Comparison of ENCODE assay signal across 3 cellular contexts in the genomic region with DNA sequence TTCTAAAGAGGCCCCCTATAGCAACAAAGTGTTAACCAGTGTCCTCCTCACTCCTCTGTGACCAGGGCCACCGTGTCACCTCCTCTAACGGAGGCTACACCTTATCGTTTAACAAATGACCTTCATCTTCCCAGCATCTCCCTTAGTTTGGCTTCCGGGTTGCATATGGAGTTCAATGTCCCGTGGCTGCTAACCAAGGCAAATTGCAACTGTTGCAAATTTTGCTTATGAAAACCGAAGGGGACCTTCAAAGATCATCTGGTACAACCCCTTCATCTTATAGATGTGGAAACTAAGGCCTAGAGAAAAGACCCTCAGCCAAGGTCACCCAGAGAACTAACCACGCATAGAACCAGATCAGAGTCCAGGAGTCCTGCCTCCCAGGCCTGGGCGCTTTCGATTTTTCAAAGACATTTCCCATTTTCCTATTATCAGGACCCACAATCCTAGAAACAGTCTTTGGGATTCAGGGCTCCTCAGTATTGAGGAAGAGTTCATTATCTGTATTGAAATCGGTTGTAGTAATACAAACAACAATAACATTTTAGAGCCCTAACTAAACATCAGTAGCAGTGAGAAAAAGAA.
TF ChIP-seq lines count a peak whose summit lies in the region.

No MANE protein-coding gene starts in this region.

TF ChIP-seq in SK-N-SH, 30 proteins besides CTCF, POLR2A, EP300 and RAD21:
- TF ChIP-seq MXI1 (IDR thresholded peaks at IDR 0.05; ENCODE audit: low read depth, low read length) (no peak), TCF12 (IDR thresholded peaks at IDR 0.05) (no peak), NFIC (IDR thresholded peaks at IDR 0.05; ENCODE audit: borderline replicate concordance) (no peak), PBX3 (IDR thresholded peaks at IDR 0.05) (no peak), IRF3 (IDR thresholded peaks at IDR 0.05; ENCODE audit: low read depth, low read length) (no peak), GATA2 (CRISPR knock-in tag; IDR thresholded peaks at IDR 0.05) (no peak), FOSL2 (IDR thresholded peaks at IDR 0.05; ENCODE audit: borderline replicate concordance, low read depth) (no peak), CHD2 (IDR thresholded peaks at IDR 0.05; ENCODE audit: low read length, partially characterized antibody) (no peak), RCOR1 (IDR thresholded peaks at IDR 0.05; ENCODE audit: low read length) (no peak), JUND (IDR thresholded peaks at IDR 0.05) (no peak), POLR2AphosphoS5 (IDR thresholded peaks at IDR 0.05; ENCODE audit: low read depth, low read length) (no peak), FOXJ3 (CRISPR knock-in tag; IDR thresholded peaks at IDR 0.05) (no peak), TEAD4 (IDR thresholded peaks at IDR 0.05; ENCODE audit: borderline replicate concordance, insufficient read depth) (no peak)

TF ChIP-seq in SK-N-SH treated with all-trans-retinoic acid at 6 μM for 48 hours, 23 proteins besides CTCF, POLR2A, EP300 and RAD21:
- no peak for TF ChIP-seq ISL1 (CRISPR knock-in tag; IDR thresholded peaks at IDR 0.05)
- TF ChIP-seq, protein P1, sequence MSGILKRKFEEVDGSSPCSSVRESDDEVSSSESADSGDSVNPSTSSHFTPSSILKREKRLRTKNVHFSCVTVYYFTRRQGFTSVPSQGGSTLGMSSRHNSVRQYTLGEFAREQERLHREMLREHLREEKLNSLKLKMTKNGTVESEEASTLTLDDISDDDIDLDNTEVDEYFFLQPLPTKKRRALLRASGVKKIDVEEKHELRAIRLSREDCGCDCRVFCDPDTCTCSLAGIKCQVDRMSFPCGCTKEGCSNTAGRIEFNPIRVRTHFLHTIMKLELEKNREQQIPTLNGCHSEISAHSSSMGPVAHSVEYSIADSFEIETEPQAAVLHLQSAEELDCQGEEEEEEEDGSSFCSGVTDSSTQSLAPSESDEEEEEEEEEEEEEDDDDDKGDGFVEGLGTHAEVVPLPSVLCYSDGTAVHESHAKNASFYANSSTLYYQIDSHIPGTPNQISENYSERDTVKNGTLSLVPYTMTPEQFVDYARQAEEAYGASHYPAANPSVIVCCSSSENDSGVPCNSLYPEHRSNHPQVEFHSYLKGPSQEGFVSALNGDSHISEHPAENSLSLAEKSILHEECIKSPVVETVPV (CRISPR knock-in tag; IDR thresholded peaks at IDR 0.05), result no peak
- TF ChIP-seq SNAI2 (CRISPR knock-in tag; IDR thresholded peaks at IDR 0.05), result no peak

TF ChIP-seq in HCT116, 20 proteins besides CTCF, POLR2A, EP300 and RAD21:
- TF ChIP-seq ZNF274 (IDR thresholded peaks at IDR 0.05; ENCODE audit: low read depth, low read length) (no peak), ATF3 (IDR thresholded peaks at IDR 0.05) (no peak), SP1 (IDR thresholded peaks at IDR 0.05; ENCODE audit: low read depth) (no peak), EZH2 (IDR thresholded peaks at IDR 0.05) (no peak), REST (IDR thresholded peaks at IDR 0.05; ENCODE audit: low read depth) (no peak), POLR2AphosphoS5 (IDR thresholded peaks at IDR 0.05; ENCODE audit: low read depth, low read length) (no peak)
